32 cellular contexts compared by ENCODE assay signal in the genomic region with DNA sequence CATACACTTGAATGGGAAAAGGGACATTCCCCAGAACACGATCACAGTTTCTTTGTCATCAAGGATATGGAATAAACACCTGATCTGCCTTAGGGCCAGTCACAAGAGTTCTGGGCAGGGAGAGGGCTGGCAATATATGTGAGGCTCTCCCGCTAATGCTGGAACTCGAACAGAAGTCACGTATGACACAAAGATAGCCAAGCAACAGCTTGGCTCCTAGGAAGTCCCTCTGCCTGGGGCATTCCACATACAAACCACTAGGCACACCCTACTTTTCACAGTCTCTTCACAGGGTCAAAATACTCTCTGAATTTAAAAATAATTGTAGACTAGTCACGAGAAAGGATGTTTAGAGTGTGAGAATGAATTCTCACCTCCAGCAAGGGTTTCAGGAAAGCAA.
"Had no signal": no experiment of that assay in that cellular context is flagged by ENCODE, and none has a peak within 500 bp of the region (broad histone marks: within the 10 kb centered on the region; RNA-seq: fewer than 3 reads in every experiment).

No MANE protein-coding gene starts in this region.

- H3K4me3 ChIP-seq: ascending aorta, cardiac muscle cell, K562 had no signal

- H3K9me3 ChIP-seq: ascending aorta had no signal

- H3K27ac ChIP-seq: ascending aorta, brain microvascular endothelial cell, cardiac muscle cell, VCaP had no signal

- H3K4me1 ChIP-seq: ascending aorta had no signal

- H3K36me3 ChIP-seq: ascending aorta, brain microvascular endothelial cell, cardiac muscle cell had no signal

- ATAC-seq: activated naive CD4-positive, alpha-beta T cell treated with anti-CD3 and anti-CD28 coated beads, Interleukin-2, amount 50 U/mL, for 72 hours; activated naive CD8-positive, alpha-beta T cell treated with anti-CD3 and anti-CD28 coated beads, Interleukin-2, amount 50 U/mL, for 24 hours; activated T-cell treated with anti-CD3 and anti-CD28 coated beads, Interleukin-2, amount 50 U/mL, for 4 hours; K562; Panc1 had no signal

- DNase-seq: activated CD4-positive, alpha-beta memory T cell treated with anti-CD3 and anti-CD28 coated beads for 36 hours; activated CD4-positive, alpha-beta T cell treated with anti-CD3 and anti-CD28 coated beads, Interleukin-2, amount 10 ng/mL, durations not matched to agents 7 days and 5 days; activated CD4-positive, CD25-positive, alpha-beta regulatory T cell; activated CD8-positive, alpha-beta memory T cell treated with anti-CD3 and anti-CD28 coated beads for 24 hours; activated effector memory CD4-positive, alpha-beta T cell treated with anti-CD3 and anti-CD28 coated beads, Interleukin-2, amount 50 U/mL, for 16 hours; activated naive CD4-positive, alpha-beta T cell treated with Interleukin-2 at 50 U/mL for 16 hours; activated naive CD8-positive, alpha-beta T cell treated with anti-CD3 and anti-CD28 coated beads, Interleukin-2, amount 50 U/mL, for 24 hours; activated T-cell treated with anti-CD3 and anti-CD28 coated beads, Interleukin-2, amount 50 U/mL, for 4 hours; amniotic stem cell; brain microvascular endothelial cell; cerebellar nuclear complex; Kasumi-1; NCI-H1048; NCI-H1417 treated with DMSO at 0.1 percent for 48 hours; NCI-H1694; NCI-H2029; NCI-H2107; NCI-H2171 treated with DMSO at 0.1 percent for 48 hours; NCI-H345; NCI-H510A; NCI-H526 treated with DMSO at 0.1 percent for 48 hours; NCI-H82; OCI-M1; SHP77 treated with DMSO at 0.1 percent for 48 hours; T-helper 2 cell; T1000 had no signal

- H3K27me3 ChIP-seq: ascending aorta, brain microvascular endothelial cell, cardiac muscle cell had no signal
